In the genomic region with DNA sequence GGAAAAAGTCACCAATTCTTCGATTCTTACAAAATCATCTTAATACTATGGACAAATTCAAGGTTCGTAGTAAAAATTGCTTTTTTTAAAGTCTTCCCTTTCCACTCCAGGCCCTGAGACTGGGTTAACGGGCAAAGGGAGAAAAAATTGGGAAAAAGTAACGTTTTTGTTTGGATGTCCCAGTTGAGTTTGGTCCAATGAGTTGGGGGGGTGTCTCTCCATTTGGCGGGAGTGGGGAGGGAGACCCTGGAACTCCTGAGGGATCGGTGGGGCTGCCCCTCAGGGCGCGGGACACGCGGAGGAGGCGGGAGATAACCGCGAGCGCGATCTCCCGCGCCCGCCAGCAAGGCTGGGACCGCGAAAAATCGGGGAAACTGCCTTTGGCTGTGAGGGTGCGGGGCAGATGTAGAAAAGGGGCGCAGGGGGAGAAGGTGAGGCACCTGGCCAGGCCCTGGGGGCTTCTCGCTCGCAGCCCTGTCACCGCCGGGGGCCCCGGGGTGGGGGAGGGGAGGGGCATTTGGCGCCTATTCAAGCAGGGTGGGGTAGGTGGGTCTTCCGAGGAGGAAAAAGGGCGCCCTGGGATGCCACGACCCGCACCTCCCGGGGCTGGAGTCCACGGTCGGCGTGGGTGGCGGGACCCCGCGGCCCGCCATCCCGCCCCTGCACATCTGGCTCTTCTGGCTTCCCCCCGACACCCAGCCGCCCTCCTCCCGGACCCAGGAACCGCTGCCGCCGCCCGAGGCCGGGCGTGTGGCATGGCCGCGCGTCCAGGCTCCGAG, we compare ENCODE assay signal across 8 cellular contexts. TPM values are rescaled to one million over a fixed set of nuclear protein-coding genes. Genes with fewer than 3 reads are reported as not detected.
DNase-seq lines count a peak whose midpoint lies in the region; ATAC-seq, FAIRE-seq and TF ChIP-seq lines count a peak whose summit lies in the region.

No MANE protein-coding gene starts in this region.

- no peak for TF ChIP-seq RAD21 in K562 (CRISPR knock-in tag; conservative IDR thresholded peaks at IDR 0.05 in 1 of 2, IDR thresholded peaks at IDR 0.05 in 1 of 2)

- DNase-seq in AG09309 (ENCODE audit: low read depth) (no peak), MM.1S (no peak), K562 (ENCODE audit: extremely low read depth in 1 of 4, low spot score in 3 of 4) (peak; percentile 54 to 64 (median 60)), right lobe of liver (peak in 2 of 3 donors; percentile 56 to 61), tibial nerve (ENCODE audit: low spot score in 2 of 2) (no peak), SHP77 (lab: John Stamatoyannopoulos, UW) (no peak)

- POLR2A ChIA-PET in K562 (lab: Yijun Ruan, JAX): interaction anchor here (0.6 to 3.9 kb wide), 9 partner anchors 11 to 1496 kb away, joined by 3 to 37 read pairs (median 4); no protein-coding TSS in a partner anchor

- H3K9me2 ChIP-seq in MM.1S (replicated peaks; ENCODE audit: insufficient read depth, low read length): no peaks in the 10 kb centered on the region

- H3K79me2 ChIP-seq in MM.1S (ENCODE audit: low read length) (peaks cover 88% of the 10 kb centered on the region), K562 (ENCODE audit: control insufficient read depth, insufficient read depth, low read length) (peaks cover 97% of the 10 kb centered on the region)

- H4K20me1 ChIP-seq in MM.1S (ENCODE audit: insufficient read depth, low read length) (no peaks in the 10 kb centered on the region), K562 (replicated peaks; ENCODE audit: control insufficient read depth, insufficient read depth, low read length) (peaks cover 23% of the 10 kb centered on the region)

- in situ Hi-C loops in K562 (cut with MboI): loop anchor here (25.0 kb wide), 2 partner anchors 1530 to 1570 kb away; a partner anchor contains a TSS

- no peak for FAIRE-seq in K562 (lab: Jason Lieb, UNC)

- H3K27me3 ChIP-seq in MM.1S (replicated peaks; ENCODE audit: insufficient read depth, low read length) (no peaks in the 10 kb centered on the region), K562 (ENCODE audit: control insufficient read depth in 2 of 2, insufficient read depth in 2 of 2, low read length in 2 of 2) (no peaks in the 10 kb centered on the region), right lobe of liver (no peaks in the 10 kb centered on the region), tibial nerve (no peaks in the 10 kb centered on the region)

- H2AFZ ChIP-seq in MM.1S (ENCODE audit: low read length): no peak overlapping the region
- H2AFZ ChIP-seq in K562 (ENCODE audit: low read depth, low read length): peak overlapping the region; percentile 54

- 2% methylated on average over 38 of the region's 55 CpGs for WGBS in K562 (ENCODE audit: insufficient coverage, low coverage, missing lambda C conversion rate)
- 12% methylated on average over 29 of the region's 55 CpGs for WGBS in right lobe of liver (ENCODE audit: insufficient coverage, low coverage, low lambda C conversion rate, missing lambda C conversion rate)
- WGBS in tibial nerve, 2 donors: 7 to 9% methylated on average over 27 to 33 of the region's 55 CpGs

- H3K4me2 ChIP-seq in MM.1S (ENCODE audit: low read depth, low read length) (peak overlapping the region; percentile 54; the same call in 1 of the 2 replicates), K562 (ENCODE audit: insufficient read depth, low read length) (peak overlapping the region; percentile 89; the same call in 1 of the 2 replicates)

- H3K27ac ChIP-seq in MM.1S (ENCODE audit: low read length) (peak overlapping the region; percentile 57; the same call in 1 of the 2 replicates), K562 (ENCODE audit: extremely low read depth, low read depth, low read length) (peak overlapping the region; percentile 77), right lobe of liver (no peak overlapping the region), tibial nerve (no peak overlapping the region)

- H3F3A ChIP-seq in MM.1S (ENCODE audit: insufficient read depth, low read length): 0 out of 2 replicates have a peak, but pooled peaks cover 7% of the 10 kb centered on the region

- H3K36me3 ChIP-seq in MM.1S (replicated peaks; ENCODE audit: insufficient read depth, low read length) (no peaks in the 10 kb centered on the region; the same call in 1 of the 2 replicates), K562 (ENCODE audit: control insufficient read depth, insufficient read depth, low read length) (peaks cover 64% of the 10 kb centered on the region), right lobe of liver (no peaks in the 10 kb centered on the region), tibial nerve (peaks cover 0 to 8% (median 0%) of the 10 kb centered on the region in 3 donors)

- H3K4me1 ChIP-seq in MM.1S (ENCODE audit: low read length) (no peaks in the 10 kb centered on the region), K562 (replicated peaks in 1 of 2; ENCODE audit: control insufficient read depth in 2 of 2, insufficient read depth in 2 of 2, low read length in 2 of 2) (peaks cover 9 to 28% of the 10 kb centered on the region in 2 experiments), right lobe of liver (peaks cover 0 to 24% (median 8%) of the 10 kb centered on the region in 4 donors), tibial nerve (peaks cover 0 to 28% (median 25%) of the 10 kb centered on the region in 4 donors)

- H3K9ac ChIP-seq in MM.1S (ENCODE audit: low read length): peak overlapping the region; percentile 84
- H3K9ac ChIP-seq in K562 (ENCODE audit: insufficient read depth in 1 of 2, low read depth in 2 of 2, low read length in 2 of 2): peak overlapping the region; percentile 97 to 98

- BruUV-seq in K562 (replicated peaks; lab: Mats Ljungman, UMichigan): no TSS peak

- ATAC-seq in GM19023 (IDR thresholded peaks at IDR 0.05; ENCODE audit: unreplicated experiment) (peak; percentile 0), K562 (peak; percentile 26), right lobe of liver (no peak), GM19463 (IDR thresholded peaks at IDR 0.05; ENCODE audit: unreplicated experiment) (no peak)

- CTCF ChIA-PET in K562 (lab: Yijun Ruan, JAX; ENCODE audit: low intra/inter-chr PET ratio): interaction anchor here (0.6 kb wide), 1 partner anchor 1634 kb away, joined by 3 read pairs; no protein-coding TSS in a partner anchor

- peak overlapping the region; percentile 75 for H3K4me3 ChIP-seq in AG09309 (ENCODE audit: control insufficient read depth, low read depth, low read length)
- peak overlapping the region; percentile 80 for H3K4me3 ChIP-seq in MM.1S (ENCODE audit: low read length)
- peak overlapping the region; percentile 99 for H3K4me3 ChIP-seq in K562
- peak overlapping the region; percentile 78 to 88 (median 86) for H3K4me3 ChIP-seq in right lobe of liver
- H3K4me3 ChIP-seq in tibial nerve: peak overlapping the region; percentile 52 to 87 (median 70)

- intact Hi-C loops in K562 (cut with micrococcal nuclease) (loop anchor here (2.0 to 10.0 kb wide), 4 partner anchors 21 to 1753 kb away; a partner anchor contains a TSS), right lobe of liver (cut with DNase I) (no loop called here)

- TF ChIP-seq CTCF in AG09309 (IDR thresholded peaks at IDR 0.05; ENCODE audit: control insufficient read depth, insufficient read depth, low read depth, low read length, missing control alignments) (no peak), MM.1S (IDR thresholded peaks at IDR 0.05; ENCODE audit: low read length) (no peak), K562 (IDR thresholded peaks at IDR 0.05 in 2 of 3, conservative IDR thresholded peaks at IDR 0.05 in 1 of 3; ENCODE audit: insufficient read depth in 2 of 3, low read depth in 1 of 3, low read length in 3 of 3) (no peak), right lobe of liver (IDR thresholded peaks at IDR 0.05) (no peak), tibial nerve (IDR thresholded peaks at IDR 0.05) (no peak)

- TF ChIP-seq POLR2A in K562 (conservative IDR thresholded peaks at IDR 0.05) (no peak), right lobe of liver (IDR thresholded peaks at IDR 0.05) (no peak), tibial nerve (IDR thresholded peaks at IDR 0.05) (no peak)

- H3K9me3 ChIP-seq in MM.1S (replicated peaks; ENCODE audit: insufficient read depth, low read length): no peaks in the 10 kb centered on the region
- H3K9me3 ChIP-seq in K562 (replicated peaks; ENCODE audit: control insufficient read depth, insufficient read depth, low read depth, low read length): no peaks in the 10 kb centered on the region
- H3K9me3 ChIP-seq in right lobe of liver: no peaks in the 10 kb centered on the region
- no peaks in the 10 kb centered on the region for H3K9me3 ChIP-seq in tibial nerve

- no peaks in the 10 kb centered on the region for H3K9me1 ChIP-seq in K562 (ENCODE audit: control insufficient read depth, insufficient read depth, low read length)

- TF ChIP-seq EP300 in K562 (IDR thresholded peaks at IDR 0.05; ENCODE audit: low read length) (no peak), tibial nerve (IDR thresholded peaks at IDR 0.05) (no peak)

RNA-seq across cellular contexts. Expression of a gene that starts 0.7 kb away (rescaled TPM):
- total RNA-seq in K562 (2011; cell fraction: chromatin; rRNA removed; ENCODE audit: low replicate concordance): 19.7 and 69.6 TPM in 2 replicates
- 13.0 and 18.7 TPM in 2 replicates for total RNA-seq in K562 (2011; cell fraction: nucleolus; rRNA removed)
- total RNA-seq in K562 (2011; cell fraction: nucleoplasm; rRNA removed): 31.2 and 38.1 TPM in 2 replicates
- total RNA-seq in K562 (2014; rRNA removed) (40.0 and 42.5 TPM in 2 replicates), K562 (2014; rRNA removed; fragmentation: Illumina TruSeq; extraction: Trizol) (82.7 and 89.7 TPM in 2 replicates), K562 (2015; rRNA removed; fragmentation: Illumina TruSeq; extraction: Trizol) (78.2 and 84.3 TPM in 2 replicates), K562 (2021) (62.9 and 64.6 TPM in 2 replicates), right lobe of liver (1 to 10 TPM in 5 of 6 experiments, under 1 TPM in 1; 0.97 to 3.0 (median 2.5) TPM), tibial nerve (1 to 10 TPM in 3 of 4 donors, under 1 TPM in 1; 0.66 to 3.9 (median 1.8) TPM)
- polyA plus RNA-seq in K562 (2011; rRNA removed) (52.1 and 89.3 TPM in 2 replicates), K562 (2014; fragmentation: Illumina TruSeq; extraction: Trizol) (70.7 and 84.0 TPM in 2 replicates), K562 (2014; fragmentation: Nextera tagmentation; extraction: Ambion mirVana) (10 to 100 TPM; 17.8 to 18.4 TPM), K562 (2014; rRNA removed) (56.8 and 59.1 TPM in 2 replicates)
- polyA plus RNA-seq in K562 (2011; cell fraction: cytosol; rRNA removed): 19.4 and 26.4 TPM in 2 replicates
- 23.1 and 33.3 TPM in 2 replicates for polyA plus RNA-seq in K562 (2011; cell fraction: nucleus; rRNA removed)
- 42.7 and 53.9 TPM in 2 replicates for polyA plus RNA-seq in K562 (2012)
- 70.0 and 71.7 TPM in 2 replicates for polyA minus RNA-seq in K562 (2011; rRNA and poly(A)+ RNA removed)
- 17.7 and 28.9 TPM in 2 replicates for polyA minus RNA-seq in K562 (2011; cell fraction: cytosol; rRNA and poly(A)+ RNA removed)
- 28.7 and 48.5 TPM in 2 replicates for polyA minus RNA-seq in K562 (2011; cell fraction: nucleus; rRNA and poly(A)+ RNA removed)

RNA-seq across cellular contexts. Expression of a gene that starts 20.3 kb away (rescaled TPM):
- 28.0 and 73.8 TPM in 2 replicates for total RNA-seq in K562 (2011; cell fraction: chromatin; rRNA removed; ENCODE audit: low replicate concordance)
- 11.5 and 18.9 TPM in 2 replicates for total RNA-seq in K562 (2011; cell fraction: nucleolus; rRNA removed)
- 32.5 and 44.7 TPM in 2 replicates for total RNA-seq in K562 (2011; cell fraction: nucleoplasm; rRNA removed)
- 26.7 and 29.6 TPM in 2 replicates for total RNA-seq in K562 (2014; rRNA removed)
- total RNA-seq in K562 (2014; rRNA removed; fragmentation: Illumina TruSeq; extraction: Trizol): 34.0 and 34.8 TPM in 2 replicates
- 27.3 and 32.3 TPM in 2 replicates for total RNA-seq in K562 (2015; rRNA removed; fragmentation: Illumina TruSeq; extraction: Trizol)
- total RNA-seq in K562 (2021): 31.6 and 33.1 TPM in 2 replicates
- 21.7 and 30.2 TPM in 2 replicates for polyA plus RNA-seq in K562 (2011; rRNA removed)
- polyA plus RNA-seq in K562 (2011; cell fraction: cytosol; rRNA removed): 4.4 and 6.5 TPM in 2 replicates
- polyA plus RNA-seq in K562 (2011; cell fraction: nucleus; rRNA removed): 18.8 and 19.6 TPM in 2 replicates
- polyA plus RNA-seq in K562 (2012): 22.0 and 22.6 TPM in 2 replicates
- polyA plus RNA-seq in K562 (2014; fragmentation: Illumina TruSeq; extraction: Trizol): 23.3 and 31.1 TPM in 2 replicates
- 10 to 100 TPM; 10.7 to 13.7 TPM for polyA plus RNA-seq in K562 (2014; fragmentation: Nextera tagmentation; extraction: Ambion mirVana)
- 25.0 and 29.2 TPM in 2 replicates for polyA plus RNA-seq in K562 (2014; rRNA removed)
- 34.4 and 42.3 TPM in 2 replicates for polyA minus RNA-seq in K562 (2011; rRNA and poly(A)+ RNA removed)
- polyA minus RNA-seq in K562 (2011; cell fraction: cytosol; rRNA and poly(A)+ RNA removed): 5.6 and 10.9 TPM in 2 replicates
- polyA minus RNA-seq in K562 (2011; cell fraction: nucleus; rRNA and poly(A)+ RNA removed): 43.5 and 72.9 TPM in 2 replicates
- total RNA-seq in right lobe of liver: 10 to 100 TPM in 3 of 6 experiments, 1 to 10 TPM in 3; 6.1 to 16.8 (median 9.7) TPM
- total RNA-seq in tibial nerve: 10 to 100 TPM; 10.6 to 22.3 (median 12.4) TPM

Comparison
In these comparisons a context has a peak if more than half of its experiments do, and no peak if none do; other contexts are left out.
1. DNase-seq: peak in K562 (4 of 4) and right lobe of liver (2 of 3); none in AG09309 (single experiment), MM.1S (single experiment), tibial nerve (0 of 2) and SHP77 (0 of 2).
2. ATAC-seq: peak in GM19023 (single experiment) and K562 (single experiment); none in right lobe of liver (0 of 4) and GM19463 (single experiment).
3. H3K27ac ChIP-seq: peak in MM.1S (single experiment) and K562 (single experiment); none in right lobe of liver (0 of 3) and tibial nerve (0 of 4).
4. Peak in every context shown above with its lines, with median percentiles within 50 percentile points of each other: H3K4me3 ChIP-seq.